In genomic region chr2:65782996-65783650, GRCh38 we compare ENCODE assay signal across 24 cellular contexts.
"Had no signal": no experiment of that assay in that cellular context is flagged by ENCODE, and none has a peak within 500 bp of the region (broad histone marks: within the 10 kb centered on the region; RNA-seq: fewer than 3 reads in every experiment).

No MANE protein-coding gene starts in this region.

- H3K36me3 ChIP-seq: esophagus squamous epithelium, left ventricle myocardium inferior, lower lobe of right lung, pancreas, thyroid gland, upper lobe of right lung, vagina had no signal

- DNase-seq: effector CD4-positive, alpha-beta T cell; endodermal cell; esophagus squamous epithelium; foreskin fibroblast; immature natural killer cell; kidney; left cardiac atrium; left ventricle myocardium inferior; lower lobe of right lung; mesenchymal stem cell; midbrain; naive B cell; occipital lobe; pancreas; right cardiac atrium; small intestine; stimulated activated CD4-positive, alpha-beta T cell treated with anti-CD3 and anti-CD28 coated beads, Interleukin-2, amount 100 ng/mL, for 48 hours; stimulated activated naive CD4-positive, alpha-beta T cell treated with Interleukin-2 at 50 U/mL for 16 hours; thyroid gland; upper lobe of right lung had no signal

- H3K4me3 ChIP-seq: coronary artery, esophagus squamous epithelium, left ventricle myocardium inferior, lower lobe of right lung, pancreas, thyroid gland, upper lobe of right lung, vagina had no signal

- H3K4me1 ChIP-seq: esophagus squamous epithelium, left ventricle myocardium inferior, lower lobe of right lung, pancreas, upper lobe of right lung, vagina had no signal

- ATAC-seq: left cardiac atrium, lower lobe of right lung, pancreas, right cardiac atrium, upper lobe of right lung had no signal

- H3K27me3 Mint-ChIP-seq: progenitor cell of endocrine pancreas had no signal

- H3K27me3 ChIP-seq: esophagus squamous epithelium, pancreas, thyroid gland, upper lobe of right lung, vagina had no signal

- H3K27ac Mint-ChIP-seq: endodermal cell, immature natural killer cell, naive B cell, nephron, progenitor cell of endocrine pancreas had no signal

- H3K27ac ChIP-seq: coronary artery, esophagus squamous epithelium, left ventricle myocardium inferior, lower lobe of right lung, pancreas, thyroid gland, upper lobe of right lung, vagina had no signal

- H3K4me1 Mint-ChIP-seq: endodermal cell, immature natural killer cell, naive B cell, nephron had no signal

- H3K9me3 ChIP-seq: esophagus squamous epithelium, left ventricle myocardium inferior, lower lobe of right lung, pancreas, thyroid gland, upper lobe of right lung, vagina had no signal

- H3K9me3 Mint-ChIP-seq: endodermal cell, nephron had no signal

- H3K4me3 Mint-ChIP-seq: endodermal cell, immature natural killer cell, naive B cell, nephron had no signal

- H3K36me3 Mint-ChIP-seq: immature natural killer cell, naive B cell had no signal
